Comparison of ENCODE assay signal across 1 cellular context in genomic region chr9:129598089-129598596, GRCh38.
TF ChIP-seq lines count a peak whose summit lies in the region.

No MANE protein-coding gene starts in this region.

TF ChIP-seq in endothelial cell of umbilical vein, 7 proteins besides CTCF, POLR2A, EP300 and RAD21 (continued from another document):
- TF ChIP-seq FOS (IDR thresholded peaks at IDR 0.05; ENCODE audit: borderline replicate concordance, insufficient read depth, low read length) (no peak), MAX (IDR thresholded peaks at IDR 0.05; ENCODE audit: insufficient read depth, insufficient read length) (no peak), EZH2 (IDR thresholded peaks at IDR 0.05; ENCODE audit: borderline replicate concordance, low read depth, low read length, severe bottlenecking) (no peak), GATA2 (IDR thresholded peaks at IDR 0.05; ENCODE audit: insufficient read depth, insufficient read length, low read depth, low read length) (no peak)
